Comparison of ENCODE assay signal across 8 cellular contexts in genomic region chr19:47111682-47112165, GRCh38. TPM values are rescaled to one million over a fixed set of nuclear protein-coding genes. Genes with fewer than 3 reads are reported as not detected.
DNase-seq lines count a peak whose midpoint lies in the region; ATAC-seq and TF ChIP-seq lines count a peak whose summit lies in the region.

No MANE protein-coding gene starts in this region.

- WGBS in lower leg skin, 2 donors = 0% methylated on average over 6 to 14 of the region's 24 CpGs
- 0% methylated on average over 6 to 11 of the region's 24 CpGs for WGBS in tibial nerve, 2 donors

- no peak for TF ChIP-seq POLR2A in lower leg skin (IDR thresholded peaks at IDR 0.05)
- TF ChIP-seq POLR2A in tibial nerve (IDR thresholded peaks at IDR 0.05) = no peak

- no peak for TF ChIP-seq CTCF in lower leg skin (IDR thresholded peaks at IDR 0.05)
- no peak for TF ChIP-seq CTCF in tibial nerve (IDR thresholded peaks at IDR 0.05)

- H3K27me3 Mint-ChIP-seq in activated T-cell treated with anti-CD3 and anti-CD28 coated beads, Interleukin-2, amount 50 U/mL, for 4 hours (ENCODE audit: low read depth) = no peaks in the 10 kb centered on the region

- H3K4me3 Mint-ChIP-seq in activated T-cell treated with anti-CD3 and anti-CD28 coated beads, Interleukin-2, amount 50 U/mL, for 4 hours = peak overlapping the region; percentile 95

- H3K4me3 ChIP-seq in lower leg skin (ENCODE audit: low read depth, poor library complexity, severe bottlenecking) (peak overlapping the region; percentile 94), tibial nerve (peak overlapping the region; percentile 77 to 98 (median 81))

- intact Hi-C loops in lower leg skin (cut with DNase I; ENCODE audit: low total_unique reads) = no loop called here

- H3K4me1 ChIP-seq in tibial nerve = peaks cover 0 to 46% (median 35%) of the 10 kb centered on the region in 4 donors

- H3K36me3 ChIP-seq in tibial nerve = no peaks in the 10 kb centered on the region

- no peaks in the 10 kb centered on the region for H3K27me3 ChIP-seq in tibial nerve

- no peak for DNase-seq in activated T-cell treated with anti-CD3 and anti-CD28 coated beads, Interleukin-2, amount 50 U/mL, for 4 hours
- DNase-seq in activated T-cell treated with anti-CD3 and anti-CD28 coated beads, Interleukin-2, amount 50 U/mL, for 1 hour = no peak
- DNase-seq in lower leg skin (ENCODE audit: low spot score in 2 of 2) (no peak), tibial nerve (ENCODE audit: low spot score in 2 of 2) (no peak), NCI-H2196 treated with DMSO at 0.1 percent for 48 hours (lab: John Stamatoyannopoulos, UW; ENCODE audit: unreplicated experiment) (no peak)
- DNase-seq in stimulated activated CD4-positive, alpha-beta T cell treated with anti-CD3 and anti-CD28 coated beads, Interleukin-4, amount 100 ng/mL, for 4 hours = no peak

- no peaks in the 10 kb centered on the region for H3K9me3 ChIP-seq in tibial nerve

- peaks cover 45% of the 10 kb centered on the region for H3K4me1 Mint-ChIP-seq in activated T-cell treated with anti-CD3 and anti-CD28 coated beads, Interleukin-2, amount 50 U/mL, for 4 hours (ENCODE audit: low read depth)

- H3K27ac ChIP-seq in angular gyrus (ENCODE audit: low read depth, low read length) = peak overlapping the region; percentile 99
- H3K27ac ChIP-seq in tibial nerve = peak overlapping the region; percentile 100

- no peak for ATAC-seq in activated T-cell treated with anti-CD3 and anti-CD28 coated beads, Interleukin-2, amount 50 U/mL, for 4 hours
- no peak for ATAC-seq in HG03159 (IDR thresholded peaks at IDR 0.05; ENCODE audit: unreplicated experiment)

- H3K9me3 Mint-ChIP-seq in activated T-cell treated with anti-CD3 and anti-CD28 coated beads, Interleukin-2, amount 50 U/mL, for 4 hours = no peaks in the 10 kb centered on the region

- H3K36me3 Mint-ChIP-seq in activated T-cell treated with anti-CD3 and anti-CD28 coated beads, Interleukin-2, amount 50 U/mL, for 4 hours (ENCODE audit: insufficient read depth) = peaks cover 18% of the 10 kb centered on the region

- no peak for TF ChIP-seq EP300 in tibial nerve (IDR thresholded peaks at IDR 0.05)

RNA-seq across cellular contexts. Expression of gene ZC3H4, which starts 1.9 kb away (rescaled TPM):
- 10 to 100 TPM; 77.7 to 91.6 (median 90.4) TPM for total RNA-seq in activated T-cell treated with anti-CD3 and anti-CD28 coated beads, Interleukin-2, amount 50 U/mL, for 4 hours
- total RNA-seq in lower leg skin (10 to 100 TPM; 21.8 to 29.5 (median 27.6) TPM), tibial nerve (10 to 100 TPM; 25.5 to 40.4 (median 34.2) TPM)

RNA-seq across cellular contexts. Expression of gene SAE1, which starts 18.9 kb away (rescaled TPM):
- 100 to 1,000 TPM in 1 of 3 donors, 10 to 100 TPM in 2; 90.0 to 112 (median 99.3) TPM for total RNA-seq in activated T-cell treated with anti-CD3 and anti-CD28 coated beads, Interleukin-2, amount 50 U/mL, for 4 hours
- total RNA-seq in lower leg skin (10 to 100 TPM; 38.8 to 56.1 (median 44.2) TPM), tibial nerve (10 to 100 TPM; 37.9 to 66.9 (median 50.8) TPM)
